Comparison of ENCODE assay signal across 26 cellular contexts in the genomic region with DNA sequence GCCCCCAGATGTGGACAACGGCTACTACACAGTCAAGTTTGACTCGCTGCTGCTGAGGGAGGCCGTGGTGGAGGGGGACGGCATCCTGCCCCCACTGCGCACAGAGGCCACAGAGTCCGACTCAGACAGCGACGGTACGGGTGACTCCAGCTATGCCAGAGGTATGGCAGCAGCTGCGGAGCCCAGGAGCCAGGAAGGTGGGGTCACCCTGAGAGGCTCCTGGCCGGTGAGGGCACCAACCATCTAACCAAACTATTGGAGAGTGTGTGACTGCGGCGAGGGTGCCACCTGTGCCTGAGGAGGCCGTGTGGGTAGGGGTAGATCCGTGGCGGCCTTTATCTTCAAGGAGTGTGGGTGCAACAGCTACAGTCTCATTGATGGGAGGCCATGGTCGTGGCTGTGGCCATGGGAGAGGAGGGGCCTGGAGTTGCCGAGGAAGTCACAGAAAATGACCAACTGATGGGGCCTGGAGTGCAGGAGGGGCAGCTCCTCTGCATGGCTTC. TPM values are rescaled to one million over a fixed set of nuclear protein-coding genes. Genes with fewer than 3 reads are reported as not detected.
DNase-seq lines count a peak whose midpoint lies in the region; ATAC-seq and TF ChIP-seq lines count a peak whose summit lies in the region.
"Had no signal": no experiment of that assay in that cellular context is flagged by ENCODE, and none has a peak within 500 bp of the region (broad histone marks: within the 10 kb centered on the region; RNA-seq: fewer than 3 reads in every experiment).

No MANE protein-coding gene starts in this region.

- H3K36me3 Mint-ChIP-seq in activated CD4-positive, alpha-beta memory T cell treated with anti-CD3 and anti-CD28 coated beads, Interleukin-2, amount 10 ng/mL, durations not matched to agents 7 days and 5 days (ENCODE audit: low read depth), result peaks cover 42% of the 10 kb centered on the region
- peaks cover 19% of the 10 kb centered on the region for H3K36me3 Mint-ChIP-seq in activated CD4-positive, alpha-beta memory T cell treated with anti-CD3 and anti-CD28 coated beads for 36 hours
- H3K36me3 Mint-ChIP-seq in CD4-positive, alpha-beta T cell (ENCODE audit: low read depth), result peaks cover 34% of the 10 kb centered on the region
- H3K36me3 Mint-ChIP-seq in T-helper 17 cell (ENCODE audit: low read depth), result peaks cover 3% of the 10 kb centered on the region
- H3K36me3 Mint-ChIP-seq in neural crest cell (ENCODE audit: low read depth), result peaks cover 8% of the 10 kb centered on the region
- H3K36me3 Mint-ChIP-seq in progenitor cell of endocrine pancreas (ENCODE audit: insufficient read depth), result peaks cover 20% of the 10 kb centered on the region
- H3K36me3 Mint-ChIP-seq in CD14-positive monocyte, result peaks cover 15 to 42% of the 10 kb centered on the region in 2 donors

- H3K27me3 ChIP-seq in CD4-positive, alpha-beta T cell (ENCODE audit: control insufficient read depth, insufficient read depth, low read length), result no peaks in the 10 kb centered on the region

- no peak for DNase-seq in activated CD4-positive, alpha-beta memory T cell treated with anti-CD3 and anti-CD28 coated beads, Interleukin-2, amount 10 ng/mL, durations not matched to agents 7 days and 5 days
- DNase-seq in activated CD4-positive, alpha-beta memory T cell treated with anti-CD3 and anti-CD28 coated beads for 36 hours, result no peak
- no peak for DNase-seq in CD4-positive, alpha-beta T cell
- DNase-seq in T-helper 17 cell (no peak), neural crest cell (ENCODE audit: low read depth, low spot score) (no peak), progenitor cell of endocrine pancreas (ENCODE audit: low spot score, unreplicated experiment) (no peak), head of caudate nucleus (no peak), CD14-positive monocyte (ENCODE audit: low spot score) (no peak)
- DNase-seq: activated CD4-positive, alpha-beta T cell treated with anti-CD3 and anti-CD28 coated beads, Interleukin-2, amount 50 U/mL, for 48 hours; activated naive CD4-positive, alpha-beta T cell treated with Interleukin-2 at 50 U/mL for 16 hours; activated T-cell treated with anti-CD3 and anti-CD28 coated beads, Interleukin-2, amount 50 U/mL, for 1 hour; anterior cingulate cortex; islet precursor cell; Karpas-422; midbrain; MV-4-11; NCI-H146; NCI-H524; stimulated activated CD8-positive, alpha-beta memory T cell treated with anti-CD3 and anti-CD28 coated beads, Interleukin-4, amount 100 ng/mL, for 48 hours; stomach; T-helper 9 cell had no signal

- H3K27ac Mint-ChIP-seq in activated CD4-positive, alpha-beta memory T cell treated with anti-CD3 and anti-CD28 coated beads, Interleukin-2, amount 10 ng/mL, durations not matched to agents 7 days and 5 days, result peak overlapping the region; percentile 64
- H3K27ac Mint-ChIP-seq in activated CD4-positive, alpha-beta memory T cell treated with anti-CD3 and anti-CD28 coated beads for 36 hours, result no peak overlapping the region
- H3K27ac Mint-ChIP-seq in CD4-positive, alpha-beta T cell, result no peak overlapping the region
- H3K27ac Mint-ChIP-seq in T-helper 17 cell (peak overlapping the region; percentile 35), neural crest cell (ENCODE audit: unreplicated experiment) (peak overlapping the region; percentile 6), progenitor cell of endocrine pancreas (no peak overlapping the region), CD14-positive monocyte (peak overlapping the region in 1 of 7 donors; percentile 63)
- H3K27ac Mint-ChIP-seq: B cell, neural progenitor cell, type B pancreatic cell had no signal

- CTCF ChIA-PET in activated CD4-positive, alpha-beta memory T cell treated with anti-CD3 and anti-CD28 coated beads, Interleukin-2, amount 10 ng/mL, durations not matched to agents 7 days and 5 days (lab: Charles Lee), result no interaction called here
- CTCF ChIA-PET in activated CD4-positive, alpha-beta memory T cell treated with anti-CD3 and anti-CD28 coated beads for 36 hours (lab: Charles Lee), result interaction anchor here (1.1 kb wide), 1 partner anchor 324 kb away, joined by 3 read pairs; no protein-coding TSS in a partner anchor
- CTCF ChIA-PET in CD4-positive, alpha-beta T cell (lab: Charles Lee), result interaction anchor here (6.3 kb wide), 1 partner anchor 26 kb away, joined by 44 read pairs; a partner anchor contains a TSS

- no peaks in the 10 kb centered on the region for H3K9me3 Mint-ChIP-seq in activated CD4-positive, alpha-beta memory T cell treated with anti-CD3 and anti-CD28 coated beads, Interleukin-2, amount 10 ng/mL, durations not matched to agents 7 days and 5 days
- no peaks in the 10 kb centered on the region for H3K9me3 Mint-ChIP-seq in activated CD4-positive, alpha-beta memory T cell treated with anti-CD3 and anti-CD28 coated beads for 36 hours
- no peaks in the 10 kb centered on the region for H3K9me3 Mint-ChIP-seq in CD4-positive, alpha-beta T cell
- H3K9me3 Mint-ChIP-seq in neural crest cell, result no peaks in the 10 kb centered on the region
- H3K9me3 Mint-ChIP-seq in progenitor cell of endocrine pancreas (ENCODE audit: low read depth), result no peaks in the 10 kb centered on the region
- H3K9me3 Mint-ChIP-seq in CD14-positive monocyte, result peaks cover 0 to 4% (median 0%) of the 10 kb centered on the region in 7 donors
- H3K9me3 Mint-ChIP-seq: neural progenitor cell, type B pancreatic cell had no signal

- H3K4me1 Mint-ChIP-seq in activated CD4-positive, alpha-beta memory T cell treated with anti-CD3 and anti-CD28 coated beads, Interleukin-2, amount 10 ng/mL, durations not matched to agents 7 days and 5 days, result peaks cover 28% of the 10 kb centered on the region
- peaks cover 21% of the 10 kb centered on the region for H3K4me1 Mint-ChIP-seq in activated CD4-positive, alpha-beta memory T cell treated with anti-CD3 and anti-CD28 coated beads for 36 hours (ENCODE audit: low read depth)
- H3K4me1 Mint-ChIP-seq in CD4-positive, alpha-beta T cell (ENCODE audit: low read depth), result peaks cover 26% of the 10 kb centered on the region
- peaks cover 23% of the 10 kb centered on the region for H3K4me1 Mint-ChIP-seq in T-helper 17 cell
- no peaks in the 10 kb centered on the region for H3K4me1 Mint-ChIP-seq in neural crest cell
- no peaks in the 10 kb centered on the region for H3K4me1 Mint-ChIP-seq in progenitor cell of endocrine pancreas (ENCODE audit: low read depth)
- peaks cover 24% of the 10 kb centered on the region for H3K4me1 Mint-ChIP-seq in CD14-positive monocyte
- H3K4me1 Mint-ChIP-seq: neural progenitor cell had no signal

- H3K9me3 ChIP-seq in CD4-positive, alpha-beta T cell (ENCODE audit: control insufficient read depth, low read length), result no peaks in the 10 kb centered on the region
- H3K9me3 ChIP-seq in T-helper 17 cell (ENCODE audit: control insufficient read depth, low read length, poor library complexity, severe bottlenecking), result no peaks in the 10 kb centered on the region
- H3K9me3 ChIP-seq: A549, stomach had no signal

- POLR2A ChIA-PET in activated CD4-positive, alpha-beta memory T cell treated with anti-CD3 and anti-CD28 coated beads, Interleukin-2, amount 10 ng/mL, durations not matched to agents 7 days and 5 days (lab: Charles Lee), result interaction anchor here (7.3 kb wide), 1 partner anchor 28 kb away, joined by 120 read pairs; a partner anchor contains a TSS
- POLR2A ChIA-PET in activated CD4-positive, alpha-beta memory T cell treated with anti-CD3 and anti-CD28 coated beads for 36 hours (lab: Charles Lee), result no interaction called here
- POLR2A ChIA-PET in CD4-positive, alpha-beta T cell (lab: Charles Lee), result interaction anchor here (1.4 to 9.9 kb wide), 2 partner anchors 17 to 26 kb away, joined by 4 to 118 read pairs; a partner anchor contains a TSS

- TF ChIP-seq CTCF in CD4-positive, alpha-beta T cell (IDR thresholded peaks at IDR 0.05), result no peak
- TF ChIP-seq CTCF in neural crest cell (conservative IDR thresholded peaks at IDR 0.05), result no peak
- TF ChIP-seq CTCF in progenitor cell of endocrine pancreas (IDR thresholded peaks at IDR 0.05; ENCODE audit: unreplicated experiment), result no peak
- no peak for TF ChIP-seq CTCF in CD14-positive monocyte (IDR thresholded peaks at IDR 0.05)

- H3K27ac ChIP-seq in CD4-positive, alpha-beta T cell (ENCODE audit: low read depth, low read length), result no peak overlapping the region
- H3K27ac ChIP-seq: A549, neural progenitor cell, stomach had no signal

- no peak for ATAC-seq in CD4-positive, alpha-beta T cell (ENCODE audit: poor library complexity)
- no peak for ATAC-seq in T-helper 17 cell
- ATAC-seq: A549, GM12878 had no signal

- no peak overlapping the region for H3K4me3 Mint-ChIP-seq in activated CD4-positive, alpha-beta memory T cell treated with anti-CD3 and anti-CD28 coated beads, Interleukin-2, amount 10 ng/mL, durations not matched to agents 7 days and 5 days
- H3K4me3 Mint-ChIP-seq in activated CD4-positive, alpha-beta memory T cell treated with anti-CD3 and anti-CD28 coated beads for 36 hours, result no peak overlapping the region
- peak overlapping the region; percentile 57 for H3K4me3 Mint-ChIP-seq in CD4-positive, alpha-beta T cell
- H3K4me3 Mint-ChIP-seq in T-helper 17 cell (no peak overlapping the region), neural crest cell (peak overlapping the region; percentile 27), progenitor cell of endocrine pancreas (ENCODE audit: low read depth) (no peak overlapping the region), CD14-positive monocyte (no peak overlapping the region)
- H3K4me3 Mint-ChIP-seq: B cell, neural progenitor cell, type B pancreatic cell had no signal

- no peaks in the 10 kb centered on the region for H3K27me3 Mint-ChIP-seq in activated CD4-positive, alpha-beta memory T cell treated with anti-CD3 and anti-CD28 coated beads, Interleukin-2, amount 10 ng/mL, durations not matched to agents 7 days and 5 days
- no peaks in the 10 kb centered on the region for H3K27me3 Mint-ChIP-seq in activated CD4-positive, alpha-beta memory T cell treated with anti-CD3 and anti-CD28 coated beads for 36 hours
- no peaks in the 10 kb centered on the region for H3K27me3 Mint-ChIP-seq in CD4-positive, alpha-beta T cell
- no peaks in the 10 kb centered on the region for H3K27me3 Mint-ChIP-seq in T-helper 17 cell
- H3K27me3 Mint-ChIP-seq in neural crest cell (ENCODE audit: low read depth), result peaks cover 9% of the 10 kb centered on the region
- H3K27me3 Mint-ChIP-seq in progenitor cell of endocrine pancreas, result peaks cover 6% of the 10 kb centered on the region
- H3K27me3 Mint-ChIP-seq in CD14-positive monocyte (ENCODE audit: low read depth in 3 of 3), result peaks cover 17 to 34% (median 25%) of the 10 kb centered on the region in 3 donors
- H3K27me3 Mint-ChIP-seq: B cell had no signal

- intact Hi-C loops in activated CD4-positive, alpha-beta memory T cell treated with anti-CD3 and anti-CD28 coated beads for 36 hours (cut with micrococcal nuclease), result loop anchor here (10.0 kb wide), 1 partner anchor 241 kb away; a partner anchor contains a TSS
- intact Hi-C loops in CD4-positive, alpha-beta T cell (cut with DNase I, micrococcal nuclease), result loop anchor here in 1 of 2 experiments (10.0 kb wide), 1 partner anchor 79 kb away; a partner anchor contains a TSS
- intact Hi-C loops in head of caudate nucleus (cut with DNase I), result no loop called here
- intact Hi-C loops in CD14-positive monocyte (cut with micrococcal nuclease), result no loop called here

RNA-seq across cellular contexts. Expression of a gene that starts 2.8 kb away (rescaled TPM):
- 100 to 1,000 TPM; 181 to 186 TPM for total RNA-seq in activated CD4-positive, alpha-beta memory T cell treated with anti-CD3 and anti-CD28 coated beads, Interleukin-2, amount 10 ng/mL, durations not matched to agents 7 days and 5 days
- 10 to 100 TPM; 14.7 to 17.6 TPM for total RNA-seq in activated CD4-positive, alpha-beta memory T cell treated with anti-CD3 and anti-CD28 coated beads for 36 hours
- 100 to 1,000 TPM; 149 to 165 TPM for total RNA-seq in CD4-positive, alpha-beta T cell
- 100 to 1,000 TPM; 156 to 179 TPM for total RNA-seq in T-helper 17 cell
- 16.5 and 17.6 TPM in 2 replicates for total RNA-seq in neural crest cell
- total RNA-seq in progenitor cell of endocrine pancreas, result 17.2 and 21.0 TPM in 2 replicates
- under 1 TPM; 0.39 to 0.62 TPM for polyA plus RNA-seq in CD14-positive monocyte

RNA-seq across cellular contexts. Expression of a gene that starts 5.9 kb away (rescaled TPM):
- total RNA-seq in activated CD4-positive, alpha-beta memory T cell treated with anti-CD3 and anti-CD28 coated beads, Interleukin-2, amount 10 ng/mL, durations not matched to agents 7 days and 5 days, result 10 to 100 TPM; 88.3 to 90.4 TPM
- total RNA-seq in activated CD4-positive, alpha-beta memory T cell treated with anti-CD3 and anti-CD28 coated beads for 36 hours, result 10 to 100 TPM; 58.9 to 59.0 TPM
- total RNA-seq in CD4-positive, alpha-beta T cell, result 100 to 1,000 TPM; 123 to 125 TPM
- total RNA-seq in T-helper 17 cell (100 to 1,000 TPM in 1 of 2 donors, 10 to 100 TPM in 1; 98.1 to 103 TPM), neural crest cell (73.3 and 79.1 TPM in 2 replicates), progenitor cell of endocrine pancreas (59.7 and 59.9 TPM in 2 replicates)
- 1 to 10 TPM in 1 of 2 donors, under 1 TPM in 1; 0.46 to 1.5 TPM for polyA plus RNA-seq in CD14-positive monocyte

RNA-seq across cellular contexts. Expression of a gene that starts 25.8 kb away (rescaled TPM):
- total RNA-seq in activated CD4-positive, alpha-beta memory T cell treated with anti-CD3 and anti-CD28 coated beads, Interleukin-2, amount 10 ng/mL, durations not matched to agents 7 days and 5 days, result 10 to 100 TPM; 41.6 to 42.8 TPM
- total RNA-seq in activated CD4-positive, alpha-beta memory T cell treated with anti-CD3 and anti-CD28 coated beads for 36 hours, result 10 to 100 TPM; 28.7 to 29.9 TPM
- total RNA-seq in CD4-positive, alpha-beta T cell, result 10 to 100 TPM; 28.2 to 33.4 TPM
- 10 to 100 TPM; 35.0 to 39.8 TPM for total RNA-seq in T-helper 17 cell
- total RNA-seq in neural crest cell, result 31.3 and 32.1 TPM in 2 replicates
- 38.5 and 39.0 TPM in 2 replicates for total RNA-seq in progenitor cell of endocrine pancreas
- polyA plus RNA-seq in CD14-positive monocyte, result 10 to 100 TPM; 24.2 to 28.3 TPM

RNA-seq across cellular contexts. Expression of a gene that starts 25.9 kb away (rescaled TPM):
- 10 to 100 TPM; 52.9 to 53.4 TPM for total RNA-seq in activated CD4-positive, alpha-beta memory T cell treated with anti-CD3 and anti-CD28 coated beads, Interleukin-2, amount 10 ng/mL, durations not matched to agents 7 days and 5 days
- total RNA-seq in activated CD4-positive, alpha-beta memory T cell treated with anti-CD3 and anti-CD28 coated beads for 36 hours, result 10 to 100 TPM; 54.6 to 58.4 TPM
- total RNA-seq in CD4-positive, alpha-beta T cell, result 10 to 100 TPM; 34.5 to 35.7 TPM
- total RNA-seq in T-helper 17 cell (10 to 100 TPM; 44.0 to 53.2 TPM), neural crest cell (41.0 and 42.1 TPM in 2 replicates), progenitor cell of endocrine pancreas (51.0 and 53.8 TPM in 2 replicates)
- 10 to 100 TPM; 18.2 to 20.7 TPM for polyA plus RNA-seq in CD14-positive monocyte

RNA-seq across cellular contexts. Expression of a gene that starts 37.2 kb away (rescaled TPM):
- not detected for total RNA-seq in activated CD4-positive, alpha-beta memory T cell treated with anti-CD3 and anti-CD28 coated beads, Interleukin-2, amount 10 ng/mL, durations not matched to agents 7 days and 5 days
- total RNA-seq in activated CD4-positive, alpha-beta memory T cell treated with anti-CD3 and anti-CD28 coated beads for 36 hours, result not detected
- 1 to 10 TPM; 2.5 to 2.6 TPM for total RNA-seq in CD4-positive, alpha-beta T cell
- not detected for total RNA-seq in T-helper 17 cell
- not detected in 2 replicates for total RNA-seq in neural crest cell
- not detected in 2 replicates for total RNA-seq in progenitor cell of endocrine pancreas
- polyA plus RNA-seq in CD14-positive monocyte, result not detected
- total RNA-seq: B cell had no signal

Comparison
In these comparisons a context has a peak if more than half of its experiments do, and no peak if none do; other contexts are left out.
1. H3K27ac Mint-ChIP-seq: peak in activated CD4-positive, alpha-beta memory T cell treated with anti-CD3 and anti-CD28 coated beads, Interleukin-2, amount 10 ng/mL, durations not matched to agents 7 days and 5 days (single experiment), T-helper 17 cell (single experiment) and neural crest cell (single experiment); none in activated CD4-positive, alpha-beta memory T cell treated with anti-CD3 and anti-CD28 coated beads for 36 hours (single experiment), CD4-positive, alpha-beta T cell (single experiment) and progenitor cell of endocrine pancreas (single experiment).
2. H3K4me3 Mint-ChIP-seq: peak in CD4-positive, alpha-beta T cell (single experiment) and neural crest cell (single experiment); none in activated CD4-positive, alpha-beta memory T cell treated with anti-CD3 and anti-CD28 coated beads, Interleukin-2, amount 10 ng/mL, durations not matched to agents 7 days and 5 days (single experiment), activated CD4-positive, alpha-beta memory T cell treated with anti-CD3 and anti-CD28 coated beads for 36 hours (single experiment), T-helper 17 cell (single experiment), progenitor cell of endocrine pancreas (single experiment) and CD14-positive monocyte (0 of 2).